8 cellular contexts compared by ENCODE assay signal in the genomic region with DNA sequence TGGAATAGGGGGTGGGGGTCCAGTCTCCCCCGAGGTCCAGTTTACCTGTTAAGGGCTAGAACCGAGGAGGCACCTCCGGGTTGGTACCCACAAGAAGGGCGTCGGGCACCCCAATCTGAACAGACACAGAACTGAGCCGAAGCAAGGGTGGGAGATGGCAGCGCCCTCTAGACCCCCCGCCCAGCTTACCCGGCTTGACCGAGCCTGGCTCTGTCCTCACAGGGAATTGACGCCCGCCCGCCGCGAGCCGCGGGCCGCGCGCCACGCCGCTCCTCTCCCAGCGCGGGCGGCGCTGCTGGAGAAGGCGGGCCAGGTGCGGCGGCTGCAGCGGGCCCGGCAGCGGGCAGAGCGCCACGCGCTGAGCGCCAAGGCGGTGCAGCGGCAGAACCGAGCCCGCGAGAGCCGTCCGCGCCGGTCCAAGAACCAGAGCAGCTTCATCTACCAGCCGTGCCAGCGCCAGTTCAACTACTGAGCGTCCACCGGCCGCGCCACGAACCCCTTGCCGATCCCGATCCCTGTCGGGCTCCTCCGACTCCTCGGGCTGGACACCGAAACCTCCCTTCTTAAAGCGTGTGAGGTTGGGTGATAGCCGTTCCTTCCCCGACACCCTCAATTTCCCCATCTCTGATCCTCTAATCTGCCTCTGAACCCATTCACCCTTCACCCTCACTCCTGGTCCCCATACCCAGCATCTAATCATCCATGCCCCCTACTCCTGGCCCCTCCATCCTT. TPM values are rescaled to one million over a fixed set of nuclear protein-coding genes. Genes with fewer than 3 reads are reported as not detected.
DNase-seq lines count a peak whose midpoint lies in the region; ATAC-seq, FAIRE-seq and TF ChIP-seq lines count a peak whose summit lies in the region.

No MANE protein-coding gene starts in this region.

- H3K9me3 ChIP-seq in OCI-LY7 (ENCODE audit: low read length): no peaks in the 10 kb centered on the region
- no peaks in the 10 kb centered on the region for H3K9me3 ChIP-seq in small intestine (ENCODE audit: control insufficient read depth, low read depth)

- CTCF ChIA-PET in OCI-LY7 (lab: Charles Lee; ENCODE audit: unreplicated experiment): interaction anchor here (0.5 kb wide), 1 partner anchor 303 kb away, joined by 3 read pairs; no protein-coding TSS in a partner anchor

- no peaks in the 10 kb centered on the region for H3K79me2 ChIP-seq in OCI-LY7 (ENCODE audit: insufficient read depth, low read depth, low read length)

- intact Hi-C loops in OCI-LY7 (cut with micrococcal nuclease; ENCODE audit: unreplicated experiment): loop anchor here (2.0 kb wide), 1 partner anchor 397 kb away; no protein-coding TSS in a partner anchor

- H3K9me3 Mint-ChIP-seq in immature natural killer cell: no peaks in the 10 kb centered on the region

- peak overlapping the region; percentile 65 to 91 (median 88) for H3K27ac Mint-ChIP-seq in immature natural killer cell

- H2AFZ ChIP-seq in OCI-LY7 (ENCODE audit: low read length): peak overlapping the region; percentile 89

- peaks cover 14 to 22% of the 10 kb centered on the region in 2 donors for H3K4me1 Mint-ChIP-seq in immature natural killer cell

- DNase-seq in DMS153 (lab: John Stamatoyannopoulos, UW) (peak; percentile 56), OCI-LY7 (ENCODE audit: low spot score) (no peak), brain microvascular endothelial cell (peak; percentile 45), immature natural killer cell (peak in 2 of 3 donors; percentile 78), small intestine (peak; percentile 56), cortex of kidney (lab: John Stamatoyannopoulos, UW) (no peak)

- H3K4me1 ChIP-seq in OCI-LY7 (ENCODE audit: insufficient read depth, low read length, poor library complexity, severe bottlenecking): peaks cover 14% of the 10 kb centered on the region
- H3K4me1 ChIP-seq in small intestine (ENCODE audit: control insufficient read depth in 2 of 2, insufficient read depth in 1 of 2, low read depth in 1 of 2, low read length in 1 of 2): peaks cover 6% of the 10 kb centered on the region in 2 donors

- H3K4me3 ChIP-seq in OCI-LY7 (ENCODE audit: low read depth, low read length, poor library complexity, severe bottlenecking) (peak overlapping the region; percentile 74), brain microvascular endothelial cell (ENCODE audit: low read depth, low read length) (peak overlapping the region; percentile 67), small intestine (ENCODE audit: low read depth in 1 of 2, low read length in 2 of 2) (peak overlapping the region; percentile 17 to 55)

- ATAC-seq in GM19328 (IDR thresholded peaks at IDR 0.05; ENCODE audit: unreplicated experiment) (peak; percentile 33), HG03520 (IDR thresholded peaks at IDR 0.05; ENCODE audit: unreplicated experiment) (peak; percentile 17)

- whole genome bisulfite sequencing in small intestine, 3 donors: 3 to 5% (median 3%) methylated on average over 38 to 61 of the region's 61 CpGs

- H3K36me3 Mint-ChIP-seq in immature natural killer cell: peaks cover 5 to 16% (median 12%) of the 10 kb centered on the region in 3 donors

- H4K20me1 ChIP-seq in OCI-LY7 (ENCODE audit: insufficient read depth, low read length): no peaks in the 10 kb centered on the region

- H3K27me3 Mint-ChIP-seq in immature natural killer cell (ENCODE audit: low read depth in 3 of 3): peaks cover 15 to 19% (median 17%) of the 10 kb centered on the region in 3 donors

- in situ Hi-C loops in brain microvascular endothelial cell (cut with HindIII; ENCODE audit: low pct_ligation_motif_present, low sequenced_read_pairs): no loop called here

- H3K9me2 ChIP-seq in OCI-LY7 (ENCODE audit: insufficient read depth, low read length): no peaks in the 10 kb centered on the region

- no TSS peak for BruUV-seq in OCI-LY7 (replicated peaks; lab: Mats Ljungman, UMichigan)

- H3K4me3 Mint-ChIP-seq in immature natural killer cell: peak overlapping the region; percentile 87 to 95 (median 89)

- peak overlapping the region; percentile 85 for H3K4me2 ChIP-seq in OCI-LY7 (ENCODE audit: low read length)

- H3K27ac ChIP-seq in OCI-LY7 (ENCODE audit: low read depth, low read length, poor library complexity, severe bottlenecking) (no peak overlapping the region), brain microvascular endothelial cell (peak overlapping the region; percentile 66), small intestine (ENCODE audit: low read depth in 1 of 2, low read length in 1 of 2) (peak overlapping the region; percentile 28 to 91)

- POLR2A ChIA-PET in OCI-LY7 (lab: Charles Lee): no interaction called here

- no peaks in the 10 kb centered on the region for H3K36me3 ChIP-seq in OCI-LY7 (ENCODE audit: insufficient read depth, low read length)
- H3K36me3 ChIP-seq in brain microvascular endothelial cell (replicated peaks): peaks cover 6% of the 10 kb centered on the region
- peaks cover 0 to 3% of the 10 kb centered on the region in 2 donors for H3K36me3 ChIP-seq in small intestine (ENCODE audit: control insufficient read depth in 2 of 2, insufficient read depth in 2 of 2, low read length in 2 of 2)

- H3K27me3 ChIP-seq in brain microvascular endothelial cell (replicated peaks): no peaks in the 10 kb centered on the region
- no peaks in the 10 kb centered on the region for H3K27me3 ChIP-seq in small intestine (ENCODE audit: control insufficient read depth in 2 of 2, insufficient read depth in 2 of 2, low read length in 2 of 2)

- FAIRE-seq in small intestine (lab: Jason Lieb, UNC): no peak

- TF ChIP-seq CTCF in OCI-LY7 (conservative IDR thresholded peaks at IDR 0.05; ENCODE audit: low read length) (peak; percentile 63), brain microvascular endothelial cell (IDR thresholded peaks at IDR 0.05; ENCODE audit: low read depth, low read length, missing control alignments) (peak; percentile 40)

RNA-seq across cellular contexts. Expression of gene TP53INP2, which starts 5.9 kb away (rescaled TPM):
- 0.73 and 0.82 TPM in 2 replicates for total RNA-seq in OCI-LY7 (2014; rRNA removed; shearing (Covaris generic))
- 6.4 and 7.9 TPM in 2 replicates for total RNA-seq in OCI-LY7 (2022)
- polyA plus RNA-seq in immature natural killer cell (1 to 10 TPM in 1 of 3 donors, under 1 TPM in 2; 0.09 to 1.8 (median 0.53) TPM), small intestine (10 to 100 TPM; 10.2 to 30.6 (median 29.5) TPM)

RNA-seq across cellular contexts. Expression of gene PIGU, which starts 33.1 kb away (rescaled TPM):
- total RNA-seq in OCI-LY7 (2014; rRNA removed; shearing (Covaris generic)): 14.5 and 16.6 TPM in 2 replicates
- 27.7 and 27.9 TPM in 2 replicates for total RNA-seq in OCI-LY7 (2022)
- polyA plus RNA-seq in immature natural killer cell (10 to 100 TPM; 19.3 to 34.7 (median 25.3) TPM), small intestine (10 to 100 TPM in 1 of 3 donors, 1 to 10 TPM in 2; 4.9 to 34.3 (median 6.0) TPM)

Comparison
In these comparisons a context has a peak if more than half of its experiments do, and no peak if none do; other contexts are left out.
1. DNase-seq: peak in DMS153 (single experiment), brain microvascular endothelial cell (single experiment), immature natural killer cell (2 of 3) and small intestine (single experiment); none in OCI-LY7 (single experiment) and cortex of kidney (single experiment).
2. Peak in every context shown above with its lines, with median percentiles within 50 percentile points of each other: H3K4me3 ChIP-seq.